Comparison of ENCODE assay signal across 23 cellular contexts in genomic region chr7:50956522-50957155, GRCh38.
A peak's percentile ranks its signal among the peaks of the same experiment; 100 is the strongest.
DNase-seq lines count a peak whose midpoint lies in the region; ATAC-seq, FAIRE-seq and TF ChIP-seq lines count a peak whose summit lies in the region.
"Had no signal": no experiment of that assay in that cellular context is flagged by ENCODE, and none has a peak within 500 bp of the region (broad histone marks: within the 10 kb centered on the region; RNA-seq: fewer than 3 reads in every experiment).

No MANE protein-coding gene starts in this region.

- DNase-seq in MCF 10A (ENCODE audit: unreplicated experiment) (peak; percentile 58), mammary epithelial cell (no peak), RCC 7860 (ENCODE audit: low spot score) (no peak), left kidney (ENCODE audit: low read depth, low spot score) (peak; percentile 24)
- DNase-seq in T-helper 2 cell treated with Interferon-gamma antibody and Interleukin-4, amounts not matched to agents 5 μg/mL and 100 μg/mL, for 36 hours (ENCODE audit: low spot score), result no peak
- DNase-seq: CD8-positive, alpha-beta memory T cell; H7; HFFc6; NCI-H1105 treated with DMSO at 0.1 percent for 48 hours; NCI-H1694; NCI-H345; NCI-H526 treated with DMSO at 0.1 percent for 48 hours; NK-92 treated with Interleukin-12 subunit alpha and Interleukin-12 subunit beta, amount 100 ng/mL, for 24 hours; SHP77 had no signal

- no peaks in the 10 kb centered on the region for H3K27me3 Mint-ChIP-seq in MCF 10A (ENCODE audit: insufficient read depth, unreplicated experiment)
- peaks cover 4% of the 10 kb centered on the region for H3K27me3 Mint-ChIP-seq in T-helper 2 cell treated with Interferon-gamma antibody and Interleukin-4, amounts not matched to agents 5 μg/mL and 100 μg/mL, for 36 hours (ENCODE audit: low read depth)

- peak; percentile 2 for FAIRE-seq in RCC 7860 (lab: Jason Lieb, UNC)
- FAIRE-seq: A549, D721Med, GM12892, GM18507, HTR-8/SVneo, K562 had no signal

- CTCF ChIA-PET in MCF 10A (lab: Yijun Ruan, JAX) (interaction anchor here (0.7 kb wide), 1 partner anchor 204 kb away, joined by 3 read pairs; no protein-coding TSS in a partner anchor), mammary epithelial cell (lab: Charles Lee; ENCODE audit: low non-redundant PET) (no interaction called here)

- H3K4me3 ChIP-seq in mammary epithelial cell (replicated peaks in 1 of 3; ENCODE audit: insufficient read depth in 1 of 3, low read depth in 2 of 3, low read length in 3 of 3), result no peak overlapping the region
- H3K4me3 ChIP-seq: A549, K562, SK-N-MC had no signal

- H3K4me2 ChIP-seq in mammary epithelial cell (ENCODE audit: insufficient read depth, low read depth, low read length), result no peak overlapping the region

- WGBS in mammary epithelial cell (ENCODE audit: low coverage, missing lambda C conversion rate), result 88% methylated on average over 8 of the region's 8 CpGs

- no peak for ATAC-seq in GM19328 (IDR thresholded peaks at IDR 0.05; ENCODE audit: unreplicated experiment)
- ATAC-seq in GM18511 (IDR thresholded peaks at IDR 0.05; ENCODE audit: unreplicated experiment), result no peak
- ATAC-seq: A549, K562 had no signal

- no peak overlapping the region for H3K27ac ChIP-seq in mammary epithelial cell (ENCODE audit: insufficient read depth, low read depth, low read length)
- H3K27ac ChIP-seq: SK-N-MC had no signal

- no peak overlapping the region for H3K9ac ChIP-seq in mammary epithelial cell (ENCODE audit: insufficient read depth, low read length)

- no TSS peak for BruUV-seq in MCF 10A (replicated peaks; lab: Mats Ljungman, UMichigan)
- BruUV-seq in mammary epithelial cell (replicated peaks; lab: Mats Ljungman, UMichigan), result no TSS peak

- H3K27me3 ChIP-seq in mammary epithelial cell (ENCODE audit: insufficient read depth, low read length), result no peaks in the 10 kb centered on the region

- H3K27ac Mint-ChIP-seq in MCF 10A (ENCODE audit: low read depth, unreplicated experiment), result no peak overlapping the region
- no peak overlapping the region for H3K27ac Mint-ChIP-seq in T-helper 2 cell treated with Interferon-gamma antibody and Interleukin-4, amounts not matched to agents 5 μg/mL and 100 μg/mL, for 36 hours
- H3K27ac Mint-ChIP-seq: CD8-positive, alpha-beta memory T cell; HFFc6 had no signal

- H3K79me2 ChIP-seq in mammary epithelial cell (ENCODE audit: insufficient read depth, low read length), result no peaks in the 10 kb centered on the region

- H3K36me3 ChIP-seq in mammary epithelial cell (ENCODE audit: insufficient read depth, low read length), result no peaks in the 10 kb centered on the region

- peaks cover 24% of the 10 kb centered on the region for H3K4me1 Mint-ChIP-seq in MCF 10A (ENCODE audit: insufficient read depth, unreplicated experiment)
- peaks cover 3% of the 10 kb centered on the region for H3K4me1 Mint-ChIP-seq in T-helper 2 cell treated with Interferon-gamma antibody and Interleukin-4, amounts not matched to agents 5 μg/mL and 100 μg/mL, for 36 hours (ENCODE audit: low read depth)
- H3K4me1 Mint-ChIP-seq: CD8-positive, alpha-beta memory T cell had no signal

- TF ChIP-seq CTCF in MCF 10A (IDR thresholded peaks at IDR 0.05; ENCODE audit: unreplicated experiment), result no peak
- no peak for TF ChIP-seq CTCF in mammary epithelial cell (conservative IDR thresholded peaks at IDR 0.05 in 1 of 2, IDR thresholded peaks at IDR 0.05 in 1 of 2; ENCODE audit: extremely low read depth in 1 of 2, insufficient read depth in 1 of 2, low read depth in 1 of 2, low read length in 2 of 2)

- no peaks in the 10 kb centered on the region for H3K9me3 Mint-ChIP-seq in MCF 10A (ENCODE audit: unreplicated experiment)
- H3K9me3 Mint-ChIP-seq in T-helper 2 cell treated with Interferon-gamma antibody and Interleukin-4, amounts not matched to agents 5 μg/mL and 100 μg/mL, for 36 hours, result no peaks in the 10 kb centered on the region
- H3K9me3 Mint-ChIP-seq: HFFc6 had no signal

- no peaks in the 10 kb centered on the region for H3K36me3 Mint-ChIP-seq in MCF 10A (ENCODE audit: insufficient read depth, unreplicated experiment)
- no peaks in the 10 kb centered on the region for H3K36me3 Mint-ChIP-seq in T-helper 2 cell treated with Interferon-gamma antibody and Interleukin-4, amounts not matched to agents 5 μg/mL and 100 μg/mL, for 36 hours (ENCODE audit: low read depth)
- H3K36me3 Mint-ChIP-seq: CD8-positive, alpha-beta memory T cell had no signal

- POLR2A ChIA-PET in MCF 10A (lab: Yijun Ruan, JAX), result no interaction called here

- H3K9me3 ChIP-seq in mammary epithelial cell (replicated peaks; ENCODE audit: insufficient read depth, low read length), result no peaks in the 10 kb centered on the region
- H3K9me3 ChIP-seq: A549 had no signal

- dilution Hi-C loops in mammary epithelial cell (cut with HindIII; ENCODE audit: low sequenced_read_pairs), result loop anchor here (5.0 kb wide), 2 partner anchors 34 to 51 kb away; no protein-coding TSS in a partner anchor

- intact Hi-C loops in MCF 10A (cut with micrococcal nuclease) (no loop called here), mammary epithelial cell (cut with micrococcal nuclease) (no loop called here)

- no peaks in the 10 kb centered on the region for H3K4me1 ChIP-seq in mammary epithelial cell (ENCODE audit: insufficient read depth, low read length)

- in situ Hi-C loops in mammary epithelial cell (cut with MboI; ENCODE audit: low sequenced_read_pairs in 2 of 2), result no loop called here

- H4K20me1 ChIP-seq in mammary epithelial cell (ENCODE audit: insufficient read depth, low read length), result no peaks in the 10 kb centered on the region

- no peak overlapping the region for H3K4me3 Mint-ChIP-seq in MCF 10A (ENCODE audit: unreplicated experiment)
- no peak overlapping the region for H3K4me3 Mint-ChIP-seq in T-helper 2 cell treated with Interferon-gamma antibody and Interleukin-4, amounts not matched to agents 5 μg/mL and 100 μg/mL, for 36 hours
- H3K4me3 Mint-ChIP-seq: CD8-positive, alpha-beta memory T cell; HFFc6 had no signal

- no peak overlapping the region for H2AFZ ChIP-seq in mammary epithelial cell (ENCODE audit: low read depth, low read length)

Comparison
In these comparisons a context has a peak if more than half of its experiments do, and no peak if none do; other contexts are left out.
1. DNase-seq: peak in MCF 10A (single experiment) and left kidney (single experiment); none in mammary epithelial cell (single experiment), RCC 7860 (single experiment) and T-helper 2 cell treated with Interferon-gamma antibody and Interleukin-4, amounts not matched to agents 5 μg/mL and 100 μg/mL, for 36 hours (single experiment).